Comparison of ENCODE assay signal across 9 cellular contexts in genomic region chr5:177939246-177940171, GRCh38. TPM values are rescaled to one million over a fixed set of nuclear protein-coding genes. Genes with fewer than 3 reads are reported as not detected.
DNase-seq lines count a peak whose midpoint lies in the region; ATAC-seq and TF ChIP-seq lines count a peak whose summit lies in the region.
"Not testable (repeated sequence)": the region's sequence is repeated elsewhere in the genome, so short reads cannot be mapped to it uniquely, and the experiment has no call there.
"Had no signal": no experiment of that assay in that cellular context is flagged by ENCODE, and none has a peak within 500 bp of the region (broad histone marks: within the 10 kb centered on the region; RNA-seq: fewer than 3 reads in every experiment).

No MANE protein-coding gene starts in this region.

- not testable (repeated sequence) for H3K4me2 ChIP-seq in GM23248 (ENCODE audit: unreplicated experiment)
- peak overlapping the region; percentile 25 for H3K4me2 ChIP-seq in mesendoderm (ENCODE audit: low read length)

- H3K9ac ChIP-seq in GM23248; mesendoderm (ENCODE audit: low read length): not testable (repeated sequence)

- not testable (repeated sequence) for H3K36me3 ChIP-seq in GM23248 (ENCODE audit: low read depth); brain microvascular endothelial cell (replicated peaks); mesendoderm (ENCODE audit: control insufficient read depth, insufficient read depth, low read length); spleen

- peak; percentile 11 for DNase-seq in AG20443 (ENCODE audit: low spot score)
- DNase-seq in GM23248 = peak; percentile 15
- DNase-seq in NCI-H2196 treated with DMSO at 0.1 percent for 48 hours (lab: John Stamatoyannopoulos, UW; ENCODE audit: unreplicated experiment) = peak; percentile 18
- DNase-seq in activated CD4-positive, alpha-beta T cell treated with anti-CD3 and anti-CD28 coated beads for 36 hours = peak; percentile 41
- DNase-seq in brain microvascular endothelial cell, mesendoderm: not testable (repeated sequence)
- peak; percentile 56 for DNase-seq in glomerular visceral epithelial cell (ENCODE audit: extremely low spot score)
- peak; percentile 75 for DNase-seq in spleen

- POLR2A ChIA-PET in activated CD4-positive, alpha-beta T cell treated with anti-CD3 and anti-CD28 coated beads for 36 hours (lab: Charles Lee) = not testable (repeated sequence)

- 50 to 54% methylated on average over 2 to 63 of the region's 79 CpGs for WGBS in GM23248 (ENCODE audit: low coverage in 1 of 2, low lambda C conversion rate in 2 of 2, missing lambda C conversion rate in 2 of 2), 2 experiments
- WGBS in mesendoderm (ENCODE audit: extremely low coverage, insufficient coverage, low lambda C conversion rate) = no CpG with 5 or more reads among the region's 79 CpGs
- 3 to 12% (median 6%) methylated on average over 41 to 68 of the region's 79 CpGs for WGBS in spleen, 5 donors

- not testable (repeated sequence) for H3K27me3 Mint-ChIP-seq in activated CD4-positive, alpha-beta T cell treated with anti-CD3 and anti-CD28 coated beads for 36 hours

- not testable (repeated sequence) for H3K4ac ChIP-seq in mesendoderm (ENCODE audit: low read depth, low read length)

- H2AFZ ChIP-seq in GM23248 = 0 out of 2 replicates have a peak overlapping the region, but pooled peaks have one; percentile 48

- intact Hi-C loops in activated CD4-positive, alpha-beta T cell treated with anti-CD3 and anti-CD28 coated beads for 36 hours (cut with DNase I, micrococcal nuclease); spleen (cut with DNase I; ENCODE audit: low total_unique reads): not testable (repeated sequence)

- H3K9me2 ChIP-seq in GM23248 (ENCODE audit: insufficient read depth) = not testable (repeated sequence)

- CTCF ChIA-PET in activated CD4-positive, alpha-beta T cell treated with anti-CD3 and anti-CD28 coated beads for 36 hours (lab: Charles Lee) = not testable (repeated sequence)

- H3K9me3 Mint-ChIP-seq in activated CD4-positive, alpha-beta T cell treated with anti-CD3 and anti-CD28 coated beads for 36 hours (ENCODE audit: low read depth) = not testable (repeated sequence)

- not testable (repeated sequence) for H3K27ac ChIP-seq in GM23248; brain microvascular endothelial cell; mesendoderm (ENCODE audit: low read depth, low read length); spleen

- peak overlapping the region; percentile 15 for H3K56ac ChIP-seq in mesendoderm (ENCODE audit: low read length)

- not testable (repeated sequence) for H3K79me1 ChIP-seq in mesendoderm (ENCODE audit: low read length)

- not testable (repeated sequence) for H2AK5ac ChIP-seq in mesendoderm (ENCODE audit: low read length)

- not testable (repeated sequence) for H3K36me3 Mint-ChIP-seq in activated CD4-positive, alpha-beta T cell treated with anti-CD3 and anti-CD28 coated beads for 36 hours (ENCODE audit: low read depth)

- not testable (repeated sequence) for H4K20me1 ChIP-seq in GM23248 (ENCODE audit: insufficient read depth)

- H3K4me3 ChIP-seq in GM23248 (peak overlapping the region; percentile 57), brain microvascular endothelial cell (ENCODE audit: low read depth, low read length) (peak overlapping the region; percentile 39), spleen (peak overlapping the region in 7 of 8 donors; percentile 15 to 66 (median 37))
- not testable (repeated sequence) for H3K4me3 ChIP-seq in mesendoderm (ENCODE audit: low read length)

- not testable (repeated sequence) for H2BK120ac ChIP-seq in mesendoderm (ENCODE audit: low read depth, low read length)

- not testable (repeated sequence) for H3K4me1 Mint-ChIP-seq in activated CD4-positive, alpha-beta T cell treated with anti-CD3 and anti-CD28 coated beads for 36 hours

- not testable (repeated sequence) for TF ChIP-seq CTCF in brain microvascular endothelial cell (IDR thresholded peaks at IDR 0.05; ENCODE audit: low read depth, low read length, missing control alignments); spleen (IDR thresholded peaks at IDR 0.05 in 8 of 11, conservative IDR thresholded peaks at IDR 0.05 in 3 of 11)

- ATAC-seq in activated CD4-positive, alpha-beta T cell treated with anti-CD3 and anti-CD28 coated beads for 36 hours = peak; percentile 48

- H2BK5ac ChIP-seq in mesendoderm (ENCODE audit: low read length) = not testable (repeated sequence)

- H3K27me3 ChIP-seq in GM23248 (replicated peaks; ENCODE audit: insufficient read depth); brain microvascular endothelial cell (replicated peaks); mesendoderm (ENCODE audit: insufficient read depth, low read length, poor library complexity): not testable (repeated sequence)
- H3K27me3 ChIP-seq in spleen (replicated peaks in 1 of 7) = peaks cover 0 to 15% (median 0%) of the 10 kb centered on the region in 7 donors

- H3K27ac Mint-ChIP-seq in activated CD4-positive, alpha-beta T cell treated with anti-CD3 and anti-CD28 coated beads for 36 hours = not testable (repeated sequence)

- not testable (repeated sequence) for H3K79me2 ChIP-seq in GM23248 (ENCODE audit: insufficient read depth); mesendoderm (ENCODE audit: control insufficient read depth, insufficient read depth, low read length)

- H3K23ac ChIP-seq in mesendoderm (ENCODE audit: low read length) = not testable (repeated sequence)

- H3K18ac ChIP-seq in mesendoderm (ENCODE audit: low read length) = not testable (repeated sequence)

- not testable (repeated sequence) for H2BK15ac ChIP-seq in mesendoderm (replicated peaks; ENCODE audit: low read depth)

- H3K9me3 ChIP-seq in GM23248 (ENCODE audit: low read depth); spleen: not testable (repeated sequence)

- not testable (repeated sequence) for H4K5ac ChIP-seq in mesendoderm (ENCODE audit: low read length)

- in situ Hi-C loops in GM23248 (cut with MboI); brain microvascular endothelial cell (cut with HindIII; ENCODE audit: low pct_ligation_motif_present, low sequenced_read_pairs): not testable (repeated sequence)

- H3F3A ChIP-seq in GM23248 (ENCODE audit: insufficient read depth) = not testable (repeated sequence)

- not testable (repeated sequence) for TF ChIP-seq POLR2A in spleen (IDR thresholded peaks at IDR 0.05)

- H4K8ac ChIP-seq in mesendoderm (ENCODE audit: low read depth, low read length) = not testable (repeated sequence)

- H3K4me3 Mint-ChIP-seq in activated CD4-positive, alpha-beta T cell treated with anti-CD3 and anti-CD28 coated beads for 36 hours = peak overlapping the region; percentile 74

- not testable (repeated sequence) for H3K4me1 ChIP-seq in GM23248 (ENCODE audit: insufficient read depth); mesendoderm (ENCODE audit: control insufficient read depth, low read depth, low read length)
- peaks cover 0 to 17% (median 5%) of the 10 kb centered on the region in 6 donors for H3K4me1 ChIP-seq in spleen

RNA-seq across cellular contexts. Expression of gene PROP1, which starts 56.5 kb away (rescaled TPM):
- total RNA-seq in GM23248 (2014; rRNA removed; shearing (Covaris generic)) = not detected in 2 replicates
- polyA plus RNA-seq in GM23248 (2016; fragmentation: Nextera tagmentation; extraction: Ambion mirVana) (not detected in 2 replicates), spleen (not detected)
- total RNA-seq in activated CD4-positive, alpha-beta T cell treated with anti-CD3 and anti-CD28 coated beads for 36 hours = not detected
- 0.04 TPM for polyA plus RNA-seq in mesendoderm (2013, experiment 1 of 2)
- polyA plus RNA-seq in mesendoderm (2013, experiment 2 of 2) = not detected
- total RNA-seq in spleen = not detected
- total RNA-seq: HT-29 had no signal
